ENCODE assay signal across 24 cellular contexts in the genomic region with DNA sequence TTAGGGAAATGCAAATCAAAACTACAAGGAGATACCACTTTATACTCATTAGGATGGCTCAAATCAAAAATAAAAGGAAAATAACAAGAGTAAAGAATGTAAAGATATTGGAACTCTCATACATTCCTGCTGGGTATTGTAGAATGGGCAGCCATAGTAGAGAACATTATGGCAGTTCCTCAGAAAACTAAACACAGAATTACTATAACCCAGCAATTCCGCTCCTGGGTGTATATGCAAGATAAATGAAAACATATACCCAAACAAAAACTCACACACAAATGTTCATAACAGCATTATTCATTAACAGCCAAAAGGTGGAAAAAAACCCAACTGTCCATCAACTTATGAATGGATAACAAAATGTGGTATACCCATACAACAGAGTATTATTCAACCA.
"Had no signal": no experiment of that assay in that cellular context is flagged by ENCODE, and none has a peak within 500 bp of the region (broad histone marks: within the 10 kb centered on the region; RNA-seq: fewer than 3 reads in every experiment).

No MANE protein-coding gene starts in this region.

- H3K4me1 ChIP-seq: colonic mucosa, foreskin keratinocyte, heart right ventricle had no signal

- H2AFZ ChIP-seq: hepatocyte had no signal

- DNase-seq: colonic mucosa; cortex of kidney; dermis blood vessel endothelial cell; dorsolateral prefrontal cortex; effector CD4-positive, alpha-beta T cell; effector CD8-positive, alpha-beta T cell; effector memory CD4-positive, alpha-beta T cell; effector memory CD8-positive, alpha-beta T cell; endodermal cell; erythroblast; esophagus squamous epithelium; foreskin fibroblast; foreskin keratinocyte; foreskin melanocyte; gastrocnemius medialis; glutamatergic neuron; head of caudate nucleus; heart left ventricle; heart right ventricle had no signal

- H3K4me2 ChIP-seq: hepatocyte had no signal

- H3K27ac ChIP-seq: colonic mucosa, coronary artery, epithelial cell of prostate, esophagus muscularis mucosa, esophagus squamous epithelium, foreskin keratinocyte, gastrocnemius medialis, gastroesophageal sphincter, heart left ventricle, heart right ventricle, hepatocyte had no signal

- H3K9me3 ChIP-seq: colonic mucosa, esophagus muscularis mucosa, esophagus squamous epithelium, gastrocnemius medialis, gastroesophageal sphincter, heart left ventricle, heart right ventricle had no signal

- H3K36me3 ChIP-seq: colonic mucosa, esophagus squamous epithelium, gastrocnemius medialis had no signal

- H3K27me3 ChIP-seq: colonic mucosa, dorsolateral prefrontal cortex, esophagus muscularis mucosa, esophagus squamous epithelium, gastrocnemius medialis, gastroesophageal sphincter, heart left ventricle, heart right ventricle, hepatocyte had no signal

- H3K4me3 ChIP-seq: colonic mucosa, coronary artery, dorsolateral prefrontal cortex, esophagus muscularis mucosa, esophagus squamous epithelium, gastrocnemius medialis, gastroesophageal sphincter, heart left ventricle, heart right ventricle, hepatocyte had no signal
